8 cellular contexts compared by ENCODE assay signal in genomic region chr2:237858294-237859081, GRCh38. TPM values are rescaled to one million over a fixed set of nuclear protein-coding genes. Genes with fewer than 3 reads are reported as not detected.
DNase-seq lines count a peak whose midpoint lies in the region; ATAC-seq lines count a peak whose summit lies in the region.

No MANE protein-coding gene starts in this region.

- H2AFZ ChIP-seq in neuronal stem cell (ENCODE audit: low read length), result peak overlapping the region; percentile 65

- H2BK5ac ChIP-seq in neuronal stem cell (ENCODE audit: low read length), result no peak overlapping the region

- H2BK120ac ChIP-seq in neuronal stem cell (ENCODE audit: low read depth, low read length), result no peak overlapping the region

- H3K18ac ChIP-seq in neuronal stem cell (ENCODE audit: low read length), result peak overlapping the region; percentile 84

- WGBS in neuronal stem cell (ENCODE audit: extremely low coverage in 2 of 2, insufficient read length in 2 of 2, insufficient replicate concordance in 1 of 2), 2 donors, result no CpG with 5 or more reads among the region's 14 CpGs

- ATAC-seq in activated naive CD4-positive, alpha-beta T cell treated with anti-CD3 and anti-CD28 coated beads, Interleukin-2, amount 50 U/mL, for 72 hours, result peak; percentile 72 to 83
- ATAC-seq in HG03108 (IDR thresholded peaks at IDR 0.05; ENCODE audit: unreplicated experiment), result no peak

- peak overlapping the region; percentile 47 for H2AK5ac ChIP-seq in neuronal stem cell (ENCODE audit: low read depth, low read length)

- H3K4me2 ChIP-seq in neuronal stem cell (ENCODE audit: insufficient read depth, low read length, poor library complexity, severe bottlenecking), result no peak overlapping the region

- no peaks in the 10 kb centered on the region for H3K9me3 ChIP-seq in NT2/D1 (ENCODE audit: insufficient read depth, low read length)
- no peaks in the 10 kb centered on the region for H3K9me3 ChIP-seq in neuronal stem cell (replicated peaks in 1 of 2; ENCODE audit: control insufficient read depth in 2 of 2, insufficient read depth in 1 of 2, low read depth in 1 of 2, low read length in 2 of 2)

- H3K9ac ChIP-seq in NT2/D1 (ENCODE audit: insufficient read length, low read depth), result no peak overlapping the region
- peak overlapping the region; percentile 72 for H3K9ac ChIP-seq in neuronal stem cell (ENCODE audit: low read depth, low read length, poor library complexity)

- H3K79me1 ChIP-seq in neuronal stem cell (ENCODE audit: low read depth, low read length), result no peaks in the 10 kb centered on the region

- no peak overlapping the region for H3K14ac ChIP-seq in neuronal stem cell (ENCODE audit: low read length)

- H2BK15ac ChIP-seq in neuronal stem cell (ENCODE audit: low read length), result peak overlapping the region; percentile 9

- no peak overlapping the region for H4K91ac ChIP-seq in neuronal stem cell (ENCODE audit: low read depth, low read length, poor library complexity)

- H3K4ac ChIP-seq in neuronal stem cell (ENCODE audit: low read length), result no peak overlapping the region

- peaks cover 16% of the 10 kb centered on the region for H3K4me1 ChIP-seq in NT2/D1 (ENCODE audit: insufficient read depth, insufficient read length)
- H3K4me1 ChIP-seq in neuronal stem cell (ENCODE audit: control insufficient read depth in 2 of 2, insufficient read depth in 1 of 2, low read depth in 1 of 2, low read length in 2 of 2), result peaks cover 9 to 16% of the 10 kb centered on the region in 2 donors

- no peak overlapping the region for H3K23ac ChIP-seq in neuronal stem cell (ENCODE audit: low read depth, low read length, poor library complexity)

- DNase-seq in DMS53 treated with DMSO at 0.1 percent for 48 hours (lab: John Stamatoyannopoulos, UW; ENCODE audit: unreplicated experiment) (peak; percentile 96), HPDE6-E6E7 (ENCODE audit: extremely low spot score) (peak; percentile 82), NT2/D1 (ENCODE audit: low read depth, low spot score) (peak; percentile 62), germinal center (ENCODE audit: low spot score) (peak; percentile 46), neuronal stem cell (ENCODE audit: low spot score) (peak; percentile 57), ureter (ENCODE audit: low spot score) (peak; percentile 79)
- DNase-seq in activated naive CD4-positive, alpha-beta T cell treated with anti-CD3 and anti-CD28 coated beads, Interleukin-2, amount 50 U/mL, for 72 hours (ENCODE audit: low spot score in 2 of 2), result peak in 1 of 2 donors; percentile 34

- no peaks in the 10 kb centered on the region for H3K9me3 Mint-ChIP-seq in activated naive CD4-positive, alpha-beta T cell treated with anti-CD3 and anti-CD28 coated beads, Interleukin-2, amount 50 U/mL, for 72 hours

- H3K36me3 ChIP-seq in NT2/D1 (ENCODE audit: insufficient read depth, insufficient read length, low read length), result no peaks in the 10 kb centered on the region
- no peaks in the 10 kb centered on the region for H3K36me3 ChIP-seq in neuronal stem cell (replicated peaks in 1 of 2; ENCODE audit: control insufficient read depth in 2 of 2, insufficient read depth in 2 of 2, low read length in 2 of 2)

- H3K27ac Mint-ChIP-seq in activated naive CD4-positive, alpha-beta T cell treated with anti-CD3 and anti-CD28 coated beads, Interleukin-2, amount 50 U/mL, for 72 hours, result no peak overlapping the region

- H4K8ac ChIP-seq in neuronal stem cell (ENCODE audit: low read depth, low read length), result no peak overlapping the region

- H3K27ac ChIP-seq in neuronal stem cell (replicated peaks; ENCODE audit: low read length), result no peak overlapping the region

- H3K4me3 ChIP-seq in NT2/D1 (ENCODE audit: insufficient read length, low read depth) (no peak overlapping the region), neuronal stem cell (ENCODE audit: low read length in 2 of 2) (peak overlapping the region in 1 of 2 donors; percentile 21)

- H3K36me3 Mint-ChIP-seq in activated naive CD4-positive, alpha-beta T cell treated with anti-CD3 and anti-CD28 coated beads, Interleukin-2, amount 50 U/mL, for 72 hours, result peaks cover 0 to 4% of the 10 kb centered on the region in 2 donors

- peaks cover 35% of the 10 kb centered on the region for H3K27me3 ChIP-seq in NT2/D1 (ENCODE audit: insufficient read depth, insufficient read length)
- peaks cover 9 to 31% (median 13%) of the 10 kb centered on the region in 3 experiments for H3K27me3 ChIP-seq in neuronal stem cell (ENCODE audit: control insufficient read depth in 3 of 3, insufficient read depth in 3 of 3, low read depth in 1 of 3, low read length in 3 of 3)

- H2BK12ac ChIP-seq in neuronal stem cell (ENCODE audit: low read length), result no peak overlapping the region

RNA-seq across cellular contexts. Expression of gene RAMP1, which starts 0.9 kb away (rescaled TPM):
- under 1 TPM in 1 of 2 donors, not detected in 1; 0.47 TPM for total RNA-seq in activated naive CD4-positive, alpha-beta T cell treated with anti-CD3 and anti-CD28 coated beads, Interleukin-2, amount 50 U/mL, for 72 hours
- 0.04 TPM for polyA plus RNA-seq in neuronal stem cell (2013, experiment 1 of 2)
- 0.07 TPM for polyA plus RNA-seq in neuronal stem cell (2013, experiment 2 of 2)
- 49.0 TPM for total RNA-seq in ureter

RNA-seq across cellular contexts. Expression of gene RBM44, which starts 59.9 kb away (rescaled TPM):
- total RNA-seq in activated naive CD4-positive, alpha-beta T cell treated with anti-CD3 and anti-CD28 coated beads, Interleukin-2, amount 50 U/mL, for 72 hours, result 1 to 10 TPM; 1.0 to 2.4 TPM
- polyA plus RNA-seq in neuronal stem cell (2013, experiment 1 of 2), result 0.11 TPM
- polyA plus RNA-seq in neuronal stem cell (2013, experiment 2 of 2), result 0.18 TPM
- 1.5 TPM for total RNA-seq in ureter

Comparison
In these comparisons a context has a peak if more than half of its experiments do, and no peak if none do; other contexts are left out.
1. RNA of gene RAMP1, which starts 0.9 kb away (total RNA-seq): 49.0 TPM in ureter (single experiment); 0.47 TPM in activated naive CD4-positive, alpha-beta T cell treated with anti-CD3 and anti-CD28 coated beads, Interleukin-2, amount 50 U/mL, for 72 hours; every median in the first group is over 10 times any median in the second.